Comparison of ENCODE assay signal across 22 cellular contexts in genomic region chr6:114762145-114762544, GRCh38.
"Had no signal": no experiment of that assay in that cellular context is flagged by ENCODE, and none has a peak within 500 bp of the region (broad histone marks: within the 10 kb centered on the region; RNA-seq: fewer than 3 reads in every experiment).

No MANE protein-coding gene starts in this region.

- H3K4me3 ChIP-seq: colonic mucosa, prostate gland, suprapubic skin, vagina had no signal

- ATAC-seq: activated CD8-positive, alpha-beta memory T cell treated with anti-CD3 and anti-CD28 coated beads, Interleukin-2, amount 10 ng/mL, durations not matched to agents 7 days and 5 days; activated T-helper 17 cell treated with anti-CD3 and anti-CD28 coated beads, Interleukin-2, amount 50 U/mL, for 72 hours; left lobe of liver; right cardiac atrium had no signal

- H3K27me3 Mint-ChIP-seq: activated B cell treated with CpG ODN at 0.5 μM for 24 hours; activated CD4-positive, alpha-beta memory T cell treated with anti-CD3 and anti-CD28 coated beads, Interleukin-2, amount 10 ng/mL, durations not matched to agents 7 days and 5 days; activated CD8-positive, alpha-beta memory T cell treated with anti-CD3 and anti-CD28 coated beads, Interleukin-2, amount 10 ng/mL, durations not matched to agents 7 days and 5 days; activated T-helper 17 cell treated with anti-CD3 and anti-CD28 coated beads, Interleukin-2, amount 50 U/mL, for 72 hours; stimulated activated naive CD8-positive, alpha-beta T cell treated with anti-CD3 and anti-CD28 coated beads, Interleukin-15, Interleukin-2, amounts not matched to agents 100 ng/mL and 50 ng/mL, for 24 hours had no signal

- H3K9me3 ChIP-seq: colonic mucosa, prostate gland, suprapubic skin, vagina had no signal

- H3K27ac ChIP-seq: brain microvascular endothelial cell, colonic mucosa, epithelial cell of prostate, prostate gland, suprapubic skin, vagina had no signal

- DNase-seq: activated B cell treated with CpG ODN at 0.5 μM for 24 hours; activated CD4-positive, alpha-beta memory T cell treated with anti-CD3 and anti-CD28 coated beads, Interleukin-2, amount 10 ng/mL, durations not matched to agents 7 days and 5 days; activated CD4-positive, alpha-beta T cell treated with anti-CD3 and anti-CD28 coated beads for 4 hours; activated CD8-positive, alpha-beta memory T cell treated with anti-CD3 and anti-CD28 coated beads, Interleukin-2, amount 10 ng/mL, durations not matched to agents 7 days and 5 days; activated naive CD4-positive, alpha-beta T cell; aorta; brain microvascular endothelial cell; central memory CD4-positive, alpha-beta T cell; colonic mucosa; endodermal cell; foreskin fibroblast; right cardiac atrium; T-helper 9 cell; trophoblast cell had no signal

- H3K9me3 Mint-ChIP-seq: activated B cell treated with CpG ODN at 0.5 μM for 24 hours; activated T-helper 17 cell treated with anti-CD3 and anti-CD28 coated beads, Interleukin-2, amount 50 U/mL, for 72 hours had no signal

- H3K36me3 ChIP-seq: brain microvascular endothelial cell, colonic mucosa, prostate gland, suprapubic skin, vagina had no signal

- H3K36me3 Mint-ChIP-seq: activated CD8-positive, alpha-beta memory T cell treated with anti-CD3 and anti-CD28 coated beads, Interleukin-2, amount 10 ng/mL, durations not matched to agents 7 days and 5 days had no signal

- H3K4me1 ChIP-seq: colonic mucosa, prostate gland, suprapubic skin, vagina had no signal

- H3K4me3 Mint-ChIP-seq: activated B cell treated with CpG ODN at 0.5 μM for 24 hours; activated CD4-positive, alpha-beta memory T cell treated with anti-CD3 and anti-CD28 coated beads, Interleukin-2, amount 10 ng/mL, durations not matched to agents 7 days and 5 days; activated CD8-positive, alpha-beta memory T cell treated with anti-CD3 and anti-CD28 coated beads, Interleukin-2, amount 10 ng/mL, durations not matched to agents 7 days and 5 days; activated T-helper 17 cell treated with anti-CD3 and anti-CD28 coated beads, Interleukin-2, amount 50 U/mL, for 72 hours; endodermal cell; neural crest cell; stimulated activated naive CD8-positive, alpha-beta T cell treated with anti-CD3 and anti-CD28 coated beads, Interleukin-15, Interleukin-2, amounts not matched to agents 100 ng/mL and 50 ng/mL, for 24 hours had no signal

- H3K27me3 ChIP-seq: brain microvascular endothelial cell, colonic mucosa, suprapubic skin, vagina had no signal

- H3K4me1 Mint-ChIP-seq: activated B cell treated with CpG ODN at 0.5 μM for 24 hours; activated CD4-positive, alpha-beta memory T cell treated with anti-CD3 and anti-CD28 coated beads, Interleukin-2, amount 10 ng/mL, durations not matched to agents 7 days and 5 days; activated CD8-positive, alpha-beta memory T cell treated with anti-CD3 and anti-CD28 coated beads, Interleukin-2, amount 10 ng/mL, durations not matched to agents 7 days and 5 days; activated T-helper 17 cell treated with anti-CD3 and anti-CD28 coated beads, Interleukin-2, amount 50 U/mL, for 72 hours had no signal
